7 cellular contexts compared by ENCODE assay signal in genomic region chr10:68525490-68526038, GRCh38. TPM values are rescaled to one million over a fixed set of nuclear protein-coding genes. Genes with fewer than 3 reads are reported as not detected.
DNase-seq lines count a peak whose midpoint lies in the region; ATAC-seq, FAIRE-seq and TF ChIP-seq lines count a peak whose summit lies in the region.
"Not testable (repeated sequence)": the region's sequence is repeated elsewhere in the genome, so short reads cannot be mapped to it uniquely, and the experiment has no call there.

No MANE protein-coding gene starts in this region.

- DNase-seq in HAP-1 (ENCODE audit: low spot score in 2 of 2), result peak in 1 of 2 experiments; percentile 73
- DNase-seq in epithelial cell of prostate (ENCODE audit: low read depth, low spot score); HepG2 (ENCODE audit: low spot score); type B pancreatic cell (ENCODE audit: extremely low spot score, unreplicated experiment): not testable (repeated sequence)

- not testable (repeated sequence) for H2AFZ ChIP-seq in HepG2 (ENCODE audit: low read length)

- intact Hi-C loops in HepG2 (cut with micrococcal nuclease; ENCODE audit: unreplicated experiment), result loop anchor here (5.0 kb wide), 1 partner anchor 37 kb away; the partner anchor contains the start of gene TET1

- BruUV-seq in HepG2 (replicated peaks; lab: Mats Ljungman, UMichigan), result not testable (repeated sequence)

- not testable (repeated sequence) for H3K9me3 ChIP-seq in HAP-1; HepG2 (ENCODE audit: low read length)

- peak overlapping the region; percentile 86 for H3K27ac ChIP-seq in VCaP
- peak overlapping the region; percentile 83 for H3K27ac ChIP-seq in epithelial cell of prostate
- H3K27ac ChIP-seq in HepG2 (ENCODE audit: extremely low read length, insufficient read depth, low read length), result peak overlapping the region; percentile 54

- in situ Hi-C loops in HAP-1 (cut with MboI; ENCODE audit: low sequenced_read_pairs); HepG2 (cut with HindIII; ENCODE audit: extremely low pct_ligation_motif_present, low pct_unique_long_range_greater_than_20kb): not testable (repeated sequence)

- POLR2A ChIA-PET in HepG2 (lab: Yijun Ruan, JAX), result not testable (repeated sequence)

- H3K36me3 Mint-ChIP-seq in activated naive CD8-positive, alpha-beta T cell; type B pancreatic cell: not testable (repeated sequence)
- peaks cover 10% of the 10 kb centered on the region for H3K36me3 Mint-ChIP-seq in nephron (ENCODE audit: low read depth)

- H3K4me1 ChIP-seq in HAP-1 (peaks cover 11% of the 10 kb centered on the region), HepG2 (ENCODE audit: insufficient read depth, low read length) (peaks cover 11% of the 10 kb centered on the region)

- not testable (repeated sequence) for H3K4me1 Mint-ChIP-seq in activated naive CD8-positive, alpha-beta T cell (ENCODE audit: low read depth); nephron; type B pancreatic cell (ENCODE audit: unreplicated experiment)

- not testable (repeated sequence) for FAIRE-seq in HepG2 (lab: Jason Lieb, UNC)

- H3K4me3 ChIP-seq in HAP-1, result peak overlapping the region; percentile 80
- peak overlapping the region in 1 of 3 experiments; percentile 30; a peak in 1 of 6 replicates for H3K4me3 ChIP-seq in HepG2 (replicated peaks in 1 of 3; ENCODE audit: insufficient read depth in 1 of 3, low read depth in 2 of 3, low read length in 3 of 3)

- TF ChIP-seq EP300 in HepG2 (IDR thresholded peaks at IDR 0.05; ENCODE audit: low read depth in 2 of 2, low read length in 2 of 2); HepG2 (CRISPR knock-in tag; IDR thresholded peaks at IDR 0.05; ENCODE audit: borderline replicate concordance): not testable (repeated sequence)

- not testable (repeated sequence) for ATAC-seq in HepG2

- TF ChIP-seq CTCF in VCaP (conservative IDR thresholded peaks at IDR 0.05); HepG2 (CRISPR knock-in tag; IDR thresholded peaks at IDR 0.05); nephron (IDR thresholded peaks at IDR 0.05; ENCODE audit: unreplicated experiment in 3 of 3); type B pancreatic cell (conservative IDR thresholded peaks at IDR 0.05): not testable (repeated sequence)

- not testable (repeated sequence) for TF ChIP-seq RAD21 in HepG2 (CRISPR knock-in tag; IDR thresholded peaks at IDR 0.05)

- not testable (repeated sequence) for H3K79me2 ChIP-seq in HepG2 (ENCODE audit: insufficient read depth, low read length)

- H3K4me3 Mint-ChIP-seq in activated naive CD8-positive, alpha-beta T cell, result peak overlapping the region; percentile 23
- H3K4me3 Mint-ChIP-seq in nephron (peak overlapping the region; percentile 27 to 58 (median 47)), type B pancreatic cell (peak overlapping the region; percentile 97)

- H3K27ac Mint-ChIP-seq in activated naive CD8-positive, alpha-beta T cell, result not testable (repeated sequence)
- peak overlapping the region in 2 of 3 experiments; percentile 55 to 82 for H3K27ac Mint-ChIP-seq in nephron
- peak overlapping the region; percentile 99 for H3K27ac Mint-ChIP-seq in type B pancreatic cell

- WGBS in HepG2 (ENCODE audit: low lambda C conversion rate), result 35% methylated on average over 2 of the region's 5 CpGs

- H3K9ac ChIP-seq in HepG2 (ENCODE audit: insufficient read depth, low read depth, low read length), result peak overlapping the region; percentile 41

- not testable (repeated sequence) for H4K20me1 ChIP-seq in HepG2 (ENCODE audit: insufficient read depth, low read length)

- H3K4me2 ChIP-seq in HepG2 (ENCODE audit: low read depth, low read length), result peak overlapping the region; percentile 78

- not testable (repeated sequence) for TF ChIP-seq POLR2A in HepG2 (IDR thresholded peaks at IDR 0.05; ENCODE audit: insufficient read depth in 1 of 2, low read depth in 2 of 2, low read length in 2 of 2)

- CTCF ChIA-PET in HepG2 (lab: Yijun Ruan, JAX; ENCODE audit: low intra/inter-chr PET ratio, low total read pairs), result not testable (repeated sequence)

- not testable (repeated sequence) for H3K27me3 Mint-ChIP-seq in activated naive CD8-positive, alpha-beta T cell; nephron (ENCODE audit: low read depth); type B pancreatic cell

- not testable (repeated sequence) for H3K27me3 ChIP-seq in HAP-1 (ENCODE audit: low read depth); HepG2 (ENCODE audit: control insufficient read depth in 1 of 2, insufficient read depth in 2 of 2, low read length in 2 of 2)

- H3K9me3 Mint-ChIP-seq in activated naive CD8-positive, alpha-beta T cell (ENCODE audit: low read depth); nephron; type B pancreatic cell: not testable (repeated sequence)

- peaks cover 34% of the 10 kb centered on the region for H3K36me3 ChIP-seq in HAP-1 (replicated peaks)
- H3K36me3 ChIP-seq in HepG2 (replicated peaks in 1 of 2; ENCODE audit: control insufficient read depth in 1 of 2, insufficient read depth in 2 of 2, low read length in 2 of 2), result not testable (repeated sequence)

RNA-seq across cellular contexts. Expression of gene SLC25A16, which starts 1.8 kb away (rescaled TPM):
- total RNA-seq in HepG2 (2016; rRNA removed; fragmentation: Illumina TruSeq; extraction: Trizol) (13.9 and 15.5 TPM in 2 replicates), type B pancreatic cell (ENCODE audit: low replicate concordance) (26.1 and 28.6 TPM in 2 replicates)
- total RNA-seq in HepG2 (2016; cell fraction: cytosol; rRNA removed; fragmentation: Illumina TruSeq; extraction: Trizol; ENCODE audit: low read depth), result 42.6 and 46.8 TPM in 2 replicates
- 11.2 and 13.5 TPM in 2 replicates for total RNA-seq in HepG2 (2016; cell fraction: insoluble cytoplasmic fraction; rRNA removed; fragmentation: Illumina TruSeq; extraction: Trizol)
- 15.6 and 17.9 TPM in 2 replicates for total RNA-seq in HepG2 (2016; cell fraction: membrane; rRNA removed; fragmentation: Illumina TruSeq; extraction: Trizol)
- 17.7 and 19.1 TPM in 2 replicates for total RNA-seq in HepG2 (2016; cell fraction: nucleus; rRNA removed; fragmentation: Illumina TruSeq; extraction: Trizol)
- polyA plus RNA-seq in HepG2 (2011; rRNA removed), result 7.8 and 9.9 TPM in 2 replicates
- 2.4 and 3.5 TPM in 2 replicates for polyA plus RNA-seq in HepG2 (2011; cell fraction: cytosol; rRNA removed)
- 11.1 and 15.8 TPM in 2 replicates for polyA plus RNA-seq in HepG2 (2011; cell fraction: nucleus; rRNA removed)
- polyA plus RNA-seq in HepG2 (2012), result 5.6 and 8.4 TPM in 2 replicates
- polyA plus RNA-seq in HepG2 (2016; cell fraction: cytosol; fragmentation: Illumina TruSeq; extraction: Trizol; ENCODE audit: low read depth), result 4.3 and 4.4 TPM in 2 replicates
- 8.9 and 9.4 TPM in 2 replicates for polyA plus RNA-seq in HepG2 (2016; cell fraction: insoluble cytoplasmic fraction; fragmentation: Illumina TruSeq; extraction: Trizol; ENCODE audit: low read depth)
- 7.3 TPM in 2 replicates for polyA plus RNA-seq in HepG2 (2016; cell fraction: membrane; fragmentation: Illumina TruSeq; extraction: Trizol; ENCODE audit: low read depth)
- polyA plus RNA-seq in HepG2 (2016; cell fraction: nucleus; fragmentation: Illumina TruSeq; extraction: Trizol; ENCODE audit: insufficient read depth, low read depth), result 35.4 and 42.3 TPM in 2 replicates
- 12.3 and 16.9 TPM in 2 replicates for polyA minus RNA-seq in HepG2 (2011; rRNA and poly(A)+ RNA removed; ENCODE audit: low replicate concordance)
- polyA minus RNA-seq in HepG2 (2011; cell fraction: cytosol; rRNA and poly(A)+ RNA removed), result 6.4 and 9.0 TPM in 2 replicates
- 9.4 and 17.0 TPM in 2 replicates for polyA minus RNA-seq in HepG2 (2011; cell fraction: nucleus; rRNA and poly(A)+ RNA removed)

RNA-seq across cellular contexts. Expression of gene TET1, which starts 34.6 kb away (rescaled TPM):
- total RNA-seq in HepG2 (2016; rRNA removed; fragmentation: Illumina TruSeq; extraction: Trizol) (7.3 and 10.6 TPM in 2 replicates), type B pancreatic cell (ENCODE audit: low replicate concordance) (14.9 and 29.0 TPM in 2 replicates)
- total RNA-seq in HepG2 (2016; cell fraction: cytosol; rRNA removed; fragmentation: Illumina TruSeq; extraction: Trizol; ENCODE audit: low read depth), result 3.8 and 4.4 TPM in 2 replicates
- 7.1 and 9.6 TPM in 2 replicates for total RNA-seq in HepG2 (2016; cell fraction: insoluble cytoplasmic fraction; rRNA removed; fragmentation: Illumina TruSeq; extraction: Trizol)
- total RNA-seq in HepG2 (2016; cell fraction: membrane; rRNA removed; fragmentation: Illumina TruSeq; extraction: Trizol), result 8.1 and 9.5 TPM in 2 replicates
- 9.9 and 12.1 TPM in 2 replicates for total RNA-seq in HepG2 (2016; cell fraction: nucleus; rRNA removed; fragmentation: Illumina TruSeq; extraction: Trizol)
- polyA plus RNA-seq in HepG2 (2011; rRNA removed), result 4.7 and 6.9 TPM in 2 replicates
- polyA plus RNA-seq in HepG2 (2011; cell fraction: cytosol; rRNA removed), result 2.9 and 3.5 TPM in 2 replicates
- polyA plus RNA-seq in HepG2 (2011; cell fraction: nucleus; rRNA removed), result 4.1 and 4.6 TPM in 2 replicates
- polyA plus RNA-seq in HepG2 (2012), result 4.5 and 7.0 TPM in 2 replicates
- 0.29 and 0.33 TPM in 2 replicates for polyA plus RNA-seq in HepG2 (2016; cell fraction: cytosol; fragmentation: Illumina TruSeq; extraction: Trizol; ENCODE audit: low read depth)
- polyA plus RNA-seq in HepG2 (2016; cell fraction: insoluble cytoplasmic fraction; fragmentation: Illumina TruSeq; extraction: Trizol; ENCODE audit: low read depth), result 6.2 and 6.4 TPM in 2 replicates
- 1.1 and 1.2 TPM in 2 replicates for polyA plus RNA-seq in HepG2 (2016; cell fraction: membrane; fragmentation: Illumina TruSeq; extraction: Trizol; ENCODE audit: low read depth)
- 5.5 and 5.9 TPM in 2 replicates for polyA plus RNA-seq in HepG2 (2016; cell fraction: nucleus; fragmentation: Illumina TruSeq; extraction: Trizol; ENCODE audit: insufficient read depth, low read depth)
- 0.07 and 21.8 TPM in 2 replicates for polyA minus RNA-seq in HepG2 (2011; rRNA and poly(A)+ RNA removed; ENCODE audit: low replicate concordance)
- 18.3 and 21.8 TPM in 2 replicates for polyA minus RNA-seq in HepG2 (2011; cell fraction: cytosol; rRNA and poly(A)+ RNA removed)
- polyA minus RNA-seq in HepG2 (2011; cell fraction: nucleus; rRNA and poly(A)+ RNA removed), result 44.1 and 46.4 TPM in 2 replicates

RNA-seq across cellular contexts. Expression of gene DNA2, which starts 53.8 kb away (rescaled TPM):
- 27.3 and 34.6 TPM in 2 replicates for total RNA-seq in HepG2 (2016; rRNA removed; fragmentation: Illumina TruSeq; extraction: Trizol)
- 48.8 and 50.9 TPM in 2 replicates for total RNA-seq in HepG2 (2016; cell fraction: cytosol; rRNA removed; fragmentation: Illumina TruSeq; extraction: Trizol; ENCODE audit: low read depth)
- total RNA-seq in HepG2 (2016; cell fraction: insoluble cytoplasmic fraction; rRNA removed; fragmentation: Illumina TruSeq; extraction: Trizol), result 24.8 and 29.9 TPM in 2 replicates
- 23.3 and 30.7 TPM in 2 replicates for total RNA-seq in HepG2 (2016; cell fraction: membrane; rRNA removed; fragmentation: Illumina TruSeq; extraction: Trizol)
- total RNA-seq in HepG2 (2016; cell fraction: nucleus; rRNA removed; fragmentation: Illumina TruSeq; extraction: Trizol), result 26.5 and 27.7 TPM in 2 replicates
- polyA plus RNA-seq in HepG2 (2011; rRNA removed), result 3.3 and 4.8 TPM in 2 replicates
- polyA plus RNA-seq in HepG2 (2011; cell fraction: cytosol; rRNA removed), result 1.5 and 2.0 TPM in 2 replicates
- polyA plus RNA-seq in HepG2 (2011; cell fraction: nucleus; rRNA removed), result 4.2 and 6.5 TPM in 2 replicates
- 2.7 and 5.2 TPM in 2 replicates for polyA plus RNA-seq in HepG2 (2012)
- polyA plus RNA-seq in HepG2 (2016; cell fraction: cytosol; fragmentation: Illumina TruSeq; extraction: Trizol; ENCODE audit: low read depth), result 0.80 and 1.0 TPM in 2 replicates
- 17.5 and 17.6 TPM in 2 replicates for polyA plus RNA-seq in HepG2 (2016; cell fraction: insoluble cytoplasmic fraction; fragmentation: Illumina TruSeq; extraction: Trizol; ENCODE audit: low read depth)
- 1.9 and 3.0 TPM in 2 replicates for polyA plus RNA-seq in HepG2 (2016; cell fraction: membrane; fragmentation: Illumina TruSeq; extraction: Trizol; ENCODE audit: low read depth)
- 24.2 and 24.3 TPM in 2 replicates for polyA plus RNA-seq in HepG2 (2016; cell fraction: nucleus; fragmentation: Illumina TruSeq; extraction: Trizol; ENCODE audit: insufficient read depth, low read depth)
- polyA minus RNA-seq in HepG2 (2011; rRNA and poly(A)+ RNA removed; ENCODE audit: low replicate concordance), result 1.7 and 3.5 TPM in 2 replicates
- polyA minus RNA-seq in HepG2 (2011; cell fraction: cytosol; rRNA and poly(A)+ RNA removed), result 3.5 and 4.4 TPM in 2 replicates
- 13.1 and 13.6 TPM in 2 replicates for polyA minus RNA-seq in HepG2 (2011; cell fraction: nucleus; rRNA and poly(A)+ RNA removed)
- total RNA-seq in type B pancreatic cell (ENCODE audit: low replicate concordance), result 10.7 and 27.6 TPM in 2 replicates

Comparison
In these comparisons a context has a peak if more than half of its experiments do, and no peak if none do; other contexts are left out.
1. H3K4me3 Mint-ChIP-seq: peak in every context shown above with its lines; median percentile 97 in type B pancreatic cell; 47 in nephron; 23 in activated naive CD8-positive, alpha-beta T cell.